Comparison of ENCODE assay signal across 8 cellular contexts in genomic region chr20:47502801-47503239, GRCh38. TPM values are rescaled to one million over a fixed set of nuclear protein-coding genes. Genes with fewer than 3 reads are reported as not detected.
DNase-seq lines count a peak whose midpoint lies in the region; ATAC-seq lines count a peak whose summit lies in the region.

No MANE protein-coding gene starts in this region.

- POLR2A ChIA-PET in activated naive CD8-positive, alpha-beta T cell treated with anti-CD3 and anti-CD28 coated beads, Interleukin-2, amount 10 ng/mL, durations not matched to agents 7 days and 5 days (lab: Charles Lee): interaction anchor here (0.7 to 5.2 kb wide), 16 partner anchors 8 to 147 kb away, joined by 3 to 128 read pairs (median 5); partner anchors contain the start of gene ZMYND8

- CTCF ChIA-PET in activated naive CD4-positive, alpha-beta T cell treated with anti-CD3 and anti-CD28 coated beads, Interleukin-2, amount 10 ng/mL, durations not matched to agents 7 days and 5 days (lab: Charles Lee): interaction anchor here (0.7 to 3.3 kb wide), 7 partner anchors 10 to 119 kb away, joined by 3 to 13 read pairs (median 4); no protein-coding TSS in a partner anchor

- H3K27ac Mint-ChIP-seq in activated naive CD4-positive, alpha-beta T cell treated with anti-CD3 and anti-CD28 coated beads, Interleukin-2, amount 10 ng/mL, durations not matched to agents 7 days and 5 days: peak overlapping the region; percentile 99
- H3K27ac Mint-ChIP-seq in activated naive CD8-positive, alpha-beta T cell treated with anti-CD3 and anti-CD28 coated beads, Interleukin-2, amount 10 ng/mL, durations not matched to agents 7 days and 5 days: peak overlapping the region; percentile 91

- peak; percentile 40 for DNase-seq in activated naive CD4-positive, alpha-beta T cell treated with anti-CD3 and anti-CD28 coated beads, Interleukin-2, amount 10 ng/mL, durations not matched to agents 7 days and 5 days
- DNase-seq in activated naive CD4-positive, alpha-beta T cell treated with Interleukin-2 at 50 U/mL for 16 hours: no peak
- peak; percentile 15 for DNase-seq in NCI-H460 (ENCODE audit: extremely low read depth, low read depth)
- no peak for DNase-seq in activated naive CD8-positive, alpha-beta T cell treated with anti-CD3 and anti-CD28 coated beads, Interleukin-2, amount 10 ng/mL, durations not matched to agents 7 days and 5 days
- peak; percentile 54 for DNase-seq in hepatic stellate cell (ENCODE audit: low spot score)
- no peak for DNase-seq in sciatic nerve (ENCODE audit: low spot score)
- DNase-seq in occipital lobe (lab: John Stamatoyannopoulos, UW): no peak

- peaks cover 16% of the 10 kb centered on the region for H3K36me3 Mint-ChIP-seq in activated naive CD4-positive, alpha-beta T cell treated with anti-CD3 and anti-CD28 coated beads, Interleukin-2, amount 10 ng/mL, durations not matched to agents 7 days and 5 days
- H3K36me3 Mint-ChIP-seq in activated naive CD8-positive, alpha-beta T cell treated with anti-CD3 and anti-CD28 coated beads, Interleukin-2, amount 10 ng/mL, durations not matched to agents 7 days and 5 days: peaks cover 5% of the 10 kb centered on the region

- peak overlapping the region; percentile 99 for H3K4me3 Mint-ChIP-seq in activated naive CD4-positive, alpha-beta T cell treated with anti-CD3 and anti-CD28 coated beads, Interleukin-2, amount 10 ng/mL, durations not matched to agents 7 days and 5 days
- H3K4me3 Mint-ChIP-seq in activated naive CD8-positive, alpha-beta T cell treated with anti-CD3 and anti-CD28 coated beads, Interleukin-2, amount 10 ng/mL, durations not matched to agents 7 days and 5 days: peak overlapping the region; percentile 99

- intact Hi-C loops in sciatic nerve (cut with DNase I): no loop called here

- peaks cover 61% of the 10 kb centered on the region for H3K4me1 Mint-ChIP-seq in activated naive CD4-positive, alpha-beta T cell treated with anti-CD3 and anti-CD28 coated beads, Interleukin-2, amount 10 ng/mL, durations not matched to agents 7 days and 5 days
- peaks cover 44% of the 10 kb centered on the region for H3K4me1 Mint-ChIP-seq in activated naive CD8-positive, alpha-beta T cell treated with anti-CD3 and anti-CD28 coated beads, Interleukin-2, amount 10 ng/mL, durations not matched to agents 7 days and 5 days

- H3K27me3 Mint-ChIP-seq in activated naive CD4-positive, alpha-beta T cell treated with anti-CD3 and anti-CD28 coated beads, Interleukin-2, amount 10 ng/mL, durations not matched to agents 7 days and 5 days: peaks cover 4% of the 10 kb centered on the region
- H3K27me3 Mint-ChIP-seq in activated naive CD8-positive, alpha-beta T cell treated with anti-CD3 and anti-CD28 coated beads, Interleukin-2, amount 10 ng/mL, durations not matched to agents 7 days and 5 days: no peaks in the 10 kb centered on the region

- peak; percentile 35 for ATAC-seq in activated naive CD8-positive, alpha-beta T cell treated with anti-CD3 and anti-CD28 coated beads, Interleukin-2, amount 10 ng/mL, durations not matched to agents 7 days and 5 days (ENCODE audit: low read depth)
- peak; percentile 33 for ATAC-seq in sciatic nerve
- ATAC-seq in HG03354 (IDR thresholded peaks at IDR 0.05; ENCODE audit: poor library complexity, severe bottlenecking, unreplicated experiment): no peak

- H3K9me3 Mint-ChIP-seq in activated naive CD4-positive, alpha-beta T cell treated with anti-CD3 and anti-CD28 coated beads, Interleukin-2, amount 10 ng/mL, durations not matched to agents 7 days and 5 days: no peaks in the 10 kb centered on the region
- no peaks in the 10 kb centered on the region for H3K9me3 Mint-ChIP-seq in activated naive CD8-positive, alpha-beta T cell treated with anti-CD3 and anti-CD28 coated beads, Interleukin-2, amount 10 ng/mL, durations not matched to agents 7 days and 5 days

RNA-seq across cellular contexts. Expression of gene NCOA3, which starts 1.1 kb away (rescaled TPM):
- total RNA-seq in NCI-H460 (2014; rRNA removed; shearing (Covaris generic)): 53.7 and 58.1 TPM in 2 replicates
- 25.5 and 37.4 TPM in 2 replicates for polyA plus RNA-seq in NCI-H460 (2014; cell fraction: nucleus; rRNA removed)
- 10 to 100 TPM; 71.3 to 74.2 TPM for total RNA-seq in activated naive CD8-positive, alpha-beta T cell treated with anti-CD3 and anti-CD28 coated beads, Interleukin-2, amount 10 ng/mL, durations not matched to agents 7 days and 5 days
- total RNA-seq in sciatic nerve: 49.3 TPM
- 53.2 TPM for total RNA-seq in occipital lobe

Comparison
In these comparisons a context has a peak if more than half of its experiments do, and no peak if none do; other contexts are left out.
1. DNase-seq: peak in activated naive CD4-positive, alpha-beta T cell treated with anti-CD3 and anti-CD28 coated beads, Interleukin-2, amount 10 ng/mL, durations not matched to agents 7 days and 5 days (single experiment), NCI-H460 (single experiment) and hepatic stellate cell (single experiment); none in activated naive CD4-positive, alpha-beta T cell treated with Interleukin-2 at 50 U/mL for 16 hours (single experiment), activated naive CD8-positive, alpha-beta T cell treated with anti-CD3 and anti-CD28 coated beads, Interleukin-2, amount 10 ng/mL, durations not matched to agents 7 days and 5 days (single experiment), sciatic nerve (single experiment) and occipital lobe (single experiment).